Comparison of ENCODE assay signal across 9 cellular contexts in the genomic region with DNA sequence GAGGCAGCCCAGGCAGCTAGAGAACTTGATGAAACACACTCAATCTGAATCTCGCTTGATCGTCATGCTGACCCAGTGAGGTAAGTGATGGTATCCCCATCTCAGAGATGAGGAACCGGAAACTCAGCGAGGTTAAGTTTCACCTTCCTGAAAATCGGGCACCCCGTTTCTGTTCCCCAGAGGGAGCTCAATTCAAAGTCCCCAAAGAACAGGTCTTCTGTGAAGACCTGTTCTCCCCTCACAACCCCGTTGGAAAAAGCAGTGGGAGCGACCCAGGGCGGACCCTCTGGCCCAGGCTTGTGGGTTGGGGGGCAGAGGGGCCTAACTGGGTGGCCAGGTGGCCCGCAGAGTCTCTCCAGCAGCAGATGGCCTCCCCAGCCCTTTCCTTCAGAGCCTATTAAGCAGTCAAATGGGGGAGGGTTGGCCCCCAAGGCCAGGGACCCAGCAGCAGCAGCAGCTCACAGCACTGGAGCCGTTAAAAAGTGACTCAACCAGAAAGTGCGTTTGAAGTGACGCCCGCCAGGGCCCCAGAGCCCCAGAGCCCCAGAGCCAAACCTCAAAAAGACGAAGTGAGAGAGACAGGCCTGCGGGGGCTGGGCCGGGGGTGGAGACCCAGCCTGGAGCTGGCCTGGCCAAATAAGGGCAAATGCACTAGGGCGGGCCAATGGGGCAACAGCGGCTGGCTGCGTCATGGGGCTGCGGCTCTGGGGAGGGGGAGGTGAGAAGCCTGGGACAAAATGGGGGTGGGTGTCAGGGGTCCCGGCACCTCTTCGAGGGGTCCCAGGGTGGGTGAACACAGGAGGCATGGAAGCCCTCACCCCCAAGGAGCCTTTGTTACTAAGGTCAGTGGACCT. TPM values are rescaled to one million over a fixed set of nuclear protein-coding genes. Genes with fewer than 3 reads are reported as not detected.
DNase-seq lines count a peak whose midpoint lies in the region; ATAC-seq lines count a peak whose summit lies in the region.
"Had no signal": no experiment of that assay in that cellular context is flagged by ENCODE, and none has a peak within 500 bp of the region (broad histone marks: within the 10 kb centered on the region; RNA-seq: fewer than 3 reads in every experiment).

No MANE protein-coding gene starts in this region.

- peaks cover 3% of the 10 kb centered on the region; the same call in 1 of the 2 replicates for H3K36me3 ChIP-seq in MG63
- H3K36me3 ChIP-seq in naive thymus-derived CD4-positive, alpha-beta T cell (ENCODE audit: control insufficient read depth in 2 of 3, insufficient read depth in 3 of 3, low read length in 3 of 3): peaks cover 0 to 2% (median 0%) of the 10 kb centered on the region in 3 experiments

- peak overlapping the region; percentile 89 to 100 (median 95) for H3K27ac Mint-ChIP-seq in naive thymus-derived CD4-positive, alpha-beta T cell
- peak overlapping the region; percentile 99 for H3K27ac Mint-ChIP-seq in stimulated activated naive CD8-positive, alpha-beta T cell treated with anti-CD3 and anti-CD28 coated beads, Interleukin-15, Interleukin-2, amounts not matched to agents 100 ng/mL and 50 ng/mL, for 24 hours

- peaks cover 52 to 90% (median 65%) of the 10 kb centered on the region in 7 donors for H3K4me1 Mint-ChIP-seq in naive thymus-derived CD4-positive, alpha-beta T cell
- peaks cover 63% of the 10 kb centered on the region for H3K4me1 Mint-ChIP-seq in stimulated activated naive CD8-positive, alpha-beta T cell treated with anti-CD3 and anti-CD28 coated beads, Interleukin-15, Interleukin-2, amounts not matched to agents 100 ng/mL and 50 ng/mL, for 24 hours (ENCODE audit: low read depth)

- in situ Hi-C loops in G401 (cut with HindIII; ENCODE audit: low sequenced_read_pairs): no loop called here

- peak; percentile 9 for DNase-seq in G401 (ENCODE audit: low spot score)
- peak; percentile 84 for DNase-seq in H4 (ENCODE audit: low spot score)
- peak; percentile 98 for DNase-seq in MG63
- DNase-seq in activated CD8-positive, alpha-beta memory T cell treated with anti-CD3 and anti-CD28 coated beads for 24 hours: peak; percentile 95
- peak; percentile 14 for DNase-seq in epidermal melanocyte (ENCODE audit: insufficient read length, low spot score)
- peak; percentile 73 to 93 (median 85) for DNase-seq in naive thymus-derived CD4-positive, alpha-beta T cell
- no peak for DNase-seq in NCI-H1436 treated with DMSO at 0.1 percent for 48 hours (lab: John Stamatoyannopoulos, UW)

- peak overlapping the region; percentile 44 for H3K4me3 ChIP-seq in MG63
- peak overlapping the region; percentile 98 for H3K4me3 ChIP-seq in naive thymus-derived CD4-positive, alpha-beta T cell (ENCODE audit: low read length)

- peak overlapping the region; percentile 98 for H3K27ac ChIP-seq in naive thymus-derived CD4-positive, alpha-beta T cell (ENCODE audit: low read depth, low read length)

- no peaks in the 10 kb centered on the region for H3K27me3 ChIP-seq in MG63
- H3K27me3 ChIP-seq in naive thymus-derived CD4-positive, alpha-beta T cell (ENCODE audit: control insufficient read depth in 2 of 2, insufficient read depth in 2 of 2, low read length in 2 of 2): no peaks in the 10 kb centered on the region

- ATAC-seq in naive thymus-derived CD4-positive, alpha-beta T cell: peak; percentile 88

- no peaks in the 10 kb centered on the region for H3K9me3 ChIP-seq in MG63
- no peaks in the 10 kb centered on the region for H3K9me3 ChIP-seq in naive thymus-derived CD4-positive, alpha-beta T cell (ENCODE audit: control insufficient read depth in 2 of 3, low read length in 3 of 3)

- H3K36me3 Mint-ChIP-seq in naive thymus-derived CD4-positive, alpha-beta T cell: peaks cover 3 to 52% (median 9%) of the 10 kb centered on the region in 5 donors
- H3K36me3 Mint-ChIP-seq in stimulated activated naive CD8-positive, alpha-beta T cell treated with anti-CD3 and anti-CD28 coated beads, Interleukin-15, Interleukin-2, amounts not matched to agents 100 ng/mL and 50 ng/mL, for 24 hours (ENCODE audit: low read depth): peaks cover 51% of the 10 kb centered on the region

- peak overlapping the region; percentile 86 to 100 (median 97) for H3K4me3 Mint-ChIP-seq in naive thymus-derived CD4-positive, alpha-beta T cell
- H3K4me3 Mint-ChIP-seq in stimulated activated naive CD8-positive, alpha-beta T cell treated with anti-CD3 and anti-CD28 coated beads, Interleukin-15, Interleukin-2, amounts not matched to agents 100 ng/mL and 50 ng/mL, for 24 hours: peak overlapping the region; percentile 92

- no peaks in the 10 kb centered on the region for H3K27me3 Mint-ChIP-seq in naive thymus-derived CD4-positive, alpha-beta T cell
- no peaks in the 10 kb centered on the region for H3K27me3 Mint-ChIP-seq in stimulated activated naive CD8-positive, alpha-beta T cell treated with anti-CD3 and anti-CD28 coated beads, Interleukin-15, Interleukin-2, amounts not matched to agents 100 ng/mL and 50 ng/mL, for 24 hours

- H3K9me3 Mint-ChIP-seq in naive thymus-derived CD4-positive, alpha-beta T cell: peaks cover 0 to 3% (median 0%) of the 10 kb centered on the region in 11 donors
- no peaks in the 10 kb centered on the region for H3K9me3 Mint-ChIP-seq in stimulated activated naive CD8-positive, alpha-beta T cell treated with anti-CD3 and anti-CD28 coated beads, Interleukin-15, Interleukin-2, amounts not matched to agents 100 ng/mL and 50 ng/mL, for 24 hours

- H3K4me1 ChIP-seq in naive thymus-derived CD4-positive, alpha-beta T cell (ENCODE audit: control insufficient read depth in 2 of 2, insufficient read depth in 2 of 2, low read length in 2 of 2): peaks cover 59 to 77% of the 10 kb centered on the region in 2 donors

- POLR2A ChIA-PET in naive thymus-derived CD4-positive, alpha-beta T cell (lab: Charles Lee): interaction anchor here (0.6 to 19.0 kb wide), 12 partner anchors 6 to 1739 kb away, joined by 3 to 792 read pairs (median 6); partner anchors contain the start of genes MRPS23, SRSF1, SUPT4H1 and TSPOAP1

- intact Hi-C loops in naive thymus-derived CD4-positive, alpha-beta T cell (cut with micrococcal nuclease): loop anchor here (1.0 to 10.0 kb wide), 13 partner anchors 9 to 1741 kb away; partner anchors contain the start of genes CLTC (in 2 of the 2), SUPT4H1 (in 2 of the 2), DYNLL2 (in 1 of the 2) and MRPS23 (in 1 of the 2)

- CTCF ChIA-PET in naive thymus-derived CD4-positive, alpha-beta T cell (lab: Charles Lee): interaction anchor here (1.1 to 6.9 kb wide), 5 partner anchors 11 to 88 kb away, joined by 3 to 35 read pairs (median 10); partner anchors contain the start of genes SUPT4H1 and TSPOAP1

RNA-seq across cellular contexts. Expression of gene TSPOAP1, which starts 9.2 kb away (rescaled TPM):
- not detected in 2 replicates for total RNA-seq in G401 (2014; rRNA removed; shearing (Covaris generic))
- total RNA-seq in H4 (2014; rRNA removed; shearing (Covaris generic)): not detected in 2 replicates
- total RNA-seq in MG63 (2014; rRNA removed; shearing (Covaris generic); ENCODE audit: low replicate concordance): 7.0 and 31.1 TPM in 2 replicates
- total RNA-seq in naive thymus-derived CD4-positive, alpha-beta T cell: 10 to 100 TPM; 11.2 to 62.5 (median 20.5) TPM
- 1 to 10 TPM in 1 of 2 donors, under 1 TPM in 1; 0.20 to 1.5 TPM for polyA plus RNA-seq in naive thymus-derived CD4-positive, alpha-beta T cell

RNA-seq across cellular contexts. Expression of gene SUPT4H1, which starts 14.2 kb away (rescaled TPM):
- total RNA-seq in G401 (2014; rRNA removed; shearing (Covaris generic)): 58.7 and 73.6 TPM in 2 replicates
- 94.2 and 99.9 TPM in 2 replicates for total RNA-seq in H4 (2014; rRNA removed; shearing (Covaris generic))
- 97.2 and 170 TPM in 2 replicates for total RNA-seq in MG63 (2014; rRNA removed; shearing (Covaris generic); ENCODE audit: low replicate concordance)
- 10 to 100 TPM; 36.0 to 75.6 (median 62.3) TPM for total RNA-seq in naive thymus-derived CD4-positive, alpha-beta T cell
- polyA plus RNA-seq in naive thymus-derived CD4-positive, alpha-beta T cell: 10 to 100 TPM; 69.4 to 91.7 TPM

RNA-seq across cellular contexts. Expression of gene MPO, which starts 57.1 kb away (rescaled TPM):
- not detected in 2 replicates for total RNA-seq in G401 (2014; rRNA removed; shearing (Covaris generic))
- not detected in 2 replicates for total RNA-seq in H4 (2014; rRNA removed; shearing (Covaris generic))
- total RNA-seq in MG63 (2014; rRNA removed; shearing (Covaris generic); ENCODE audit: low replicate concordance): not detected in 2 replicates
- 1 to 10 TPM in 1 of 5 experiments, under 1 TPM in 1, not detected in 3; 0.32 to 7.3 TPM for total RNA-seq in naive thymus-derived CD4-positive, alpha-beta T cell
- polyA plus RNA-seq in naive thymus-derived CD4-positive, alpha-beta T cell: not detected
- total RNA-seq: activated CD8-positive, alpha-beta memory T cell treated with anti-CD3 and anti-CD28 coated beads for 36 hours had no signal
